8 cellular contexts compared by ENCODE assay signal in the genomic region with DNA sequence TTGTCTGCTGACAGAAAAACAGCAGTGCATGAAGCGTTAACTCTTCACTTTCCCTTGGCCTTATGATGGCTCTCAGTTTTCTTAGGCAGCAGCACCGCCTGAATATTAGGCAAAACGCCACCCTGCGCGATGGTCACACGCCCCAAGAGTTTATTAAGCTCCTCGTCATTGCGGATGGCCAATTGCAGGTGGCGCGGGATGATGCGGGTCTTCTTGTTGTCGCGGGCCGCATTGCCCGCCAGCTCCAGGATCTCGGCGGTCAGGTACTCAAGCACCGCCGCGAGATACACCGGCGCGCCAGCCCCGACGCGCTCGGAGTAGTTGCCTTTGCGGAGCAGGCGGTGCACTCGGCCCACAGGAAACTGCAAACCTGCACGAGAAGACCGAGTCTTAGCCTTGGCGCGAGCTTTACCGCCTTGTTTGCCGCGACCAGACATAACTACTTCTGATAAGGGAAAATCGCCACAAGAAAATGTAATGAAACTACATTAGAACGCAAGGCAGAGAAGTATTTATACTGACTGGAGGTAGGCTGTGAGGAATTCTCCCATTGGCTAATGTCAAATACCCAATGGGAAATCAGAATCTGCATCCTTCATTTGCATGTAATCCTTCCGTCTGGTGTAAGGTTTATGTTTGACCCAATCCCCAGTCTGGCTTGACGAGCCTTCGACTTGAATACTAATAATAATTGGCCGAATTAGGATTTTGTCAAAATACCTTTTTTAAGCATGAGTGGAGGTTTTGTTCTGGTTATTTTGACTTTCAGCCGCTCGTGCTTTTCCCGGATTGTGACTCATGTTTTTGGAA. TPM values are rescaled to one million over a fixed set of nuclear protein-coding genes. Genes with fewer than 3 reads are reported as not detected.
DNase-seq lines count a peak whose midpoint lies in the region; ATAC-seq and TF ChIP-seq lines count a peak whose summit lies in the region.

No MANE protein-coding gene starts in this region.

- intact Hi-C loops in CD8-positive, alpha-beta T cell (cut with DNase I, micrococcal nuclease), result loop anchor here (1.0 to 5.0 kb wide), 9 partner anchors 10 to 1804 kb away; a partner anchor contains a TSS
- intact Hi-C loops in activated CD4-positive, alpha-beta T cell treated with anti-CD3 and anti-CD28 coated beads for 36 hours (cut with DNase I, micrococcal nuclease), result loop anchor here (1.0 to 5.0 kb wide), 12 partner anchors 10 to 1779 kb away; a partner anchor contains a TSS
- intact Hi-C loops in dorsolateral prefrontal cortex (cut with DNase I), result no loop called here

- peak overlapping the region; percentile 68 for H3K4me3 ChIP-seq in CD8-positive, alpha-beta T cell (ENCODE audit: low read depth, low read length)
- H3K4me3 ChIP-seq in dorsolateral prefrontal cortex (peak overlapping the region; percentile 37 to 77 (median 64)), liver (ENCODE audit: low read depth in 1 of 3, low read length in 3 of 3) (peak overlapping the region; percentile 50 to 79 (median 65))

- peak overlapping the region; percentile 79 for H3K27ac ChIP-seq in CD8-positive, alpha-beta T cell (ENCODE audit: low read depth, low read length)
- H3K27ac ChIP-seq in dorsolateral prefrontal cortex (peak overlapping the region in 57 of 59 donors; percentile 4 to 89 (median 71)), liver (ENCODE audit: low read depth in 1 of 2, low read length in 2 of 2) (peak overlapping the region; percentile 89 to 96)

- H3K9ac ChIP-seq in liver (ENCODE audit: low read depth in 1 of 2, low read length in 2 of 2), result peak overlapping the region; percentile 42 to 81

- POLR2A ChIA-PET in CD8-positive, alpha-beta T cell (lab: Charles Lee), result interaction anchor here (0.6 to 15.9 kb wide), 20 partner anchors 12 to 1804 kb away, joined by 3 to 506 read pairs (median 10); a partner anchor contains a TSS
- POLR2A ChIA-PET in activated CD4-positive, alpha-beta T cell treated with anti-CD3 and anti-CD28 coated beads for 36 hours (lab: Charles Lee), result interaction anchor here (0.5 to 10.8 kb wide), 16 partner anchors 12 to 1831 kb away, joined by 3 to 571 read pairs (median 21); a partner anchor contains a TSS

- H3K36me3 Mint-ChIP-seq in CD8-positive, alpha-beta T cell, result peaks cover 2% of the 10 kb centered on the region
- H3K36me3 Mint-ChIP-seq in activated CD4-positive, alpha-beta T cell treated with anti-CD3 and anti-CD28 coated beads for 36 hours (ENCODE audit: low read depth), result peaks cover 6% of the 10 kb centered on the region
- peaks cover 34% of the 10 kb centered on the region for H3K36me3 Mint-ChIP-seq in stimulated activated effector memory CD8-positive, alpha-beta T cell treated with anti-CD3 and anti-CD28 coated beads, Interleukin-12 subunit alpha, Interleukin-12 subunit beta, amount 100 ng/mL, for 72 hours

- H3K9me3 Mint-ChIP-seq in CD8-positive, alpha-beta T cell, result no peaks in the 10 kb centered on the region
- H3K9me3 Mint-ChIP-seq in activated CD4-positive, alpha-beta T cell treated with anti-CD3 and anti-CD28 coated beads for 36 hours (ENCODE audit: low read depth), result no peaks in the 10 kb centered on the region
- no peaks in the 10 kb centered on the region for H3K9me3 Mint-ChIP-seq in stimulated activated effector memory CD8-positive, alpha-beta T cell treated with anti-CD3 and anti-CD28 coated beads, Interleukin-12 subunit alpha, Interleukin-12 subunit beta, amount 100 ng/mL, for 72 hours

- no peak for TF ChIP-seq RAD21 in liver (IDR thresholded peaks at IDR 0.05)

- H3K9me3 ChIP-seq in CD8-positive, alpha-beta T cell (ENCODE audit: low read length), result no peaks in the 10 kb centered on the region
- H3K9me3 ChIP-seq in liver (ENCODE audit: control insufficient read depth in 4 of 4, low read length in 3 of 4), result no peaks in the 10 kb centered on the region

- DNase-seq in CD8-positive, alpha-beta T cell, result peak; percentile 18 to 80 (median 53)
- DNase-seq in NCI-H510A treated with DMSO at 0.1 percent for 48 hours (lab: John Stamatoyannopoulos, UW) (peak; percentile 62), dorsolateral prefrontal cortex (peak in 4 of 10 donors; percentile 45 to 63 (median 56))
- DNase-seq in activated CD4-positive, alpha-beta T cell treated with anti-CD3 and anti-CD28 coated beads for 36 hours, result peak; percentile 86
- DNase-seq in stimulated activated effector memory CD8-positive, alpha-beta T cell treated with anti-CD3 and anti-CD28 coated beads, Interleukin-12 subunit alpha, Interleukin-12 subunit beta, amount 100 ng/mL, for 72 hours (ENCODE audit: low spot score in 2 of 2), result peak in 1 of 2 donors; percentile 88

- peak; percentile 66 for ATAC-seq in CD8-positive, alpha-beta T cell
- peak; percentile 58 for ATAC-seq in GM19372 (IDR thresholded peaks at IDR 0.05; ENCODE audit: low read depth, unreplicated experiment)
- peak; percentile 59 for ATAC-seq in HG03442 (IDR thresholded peaks at IDR 0.05; ENCODE audit: unreplicated experiment)
- ATAC-seq in activated CD4-positive, alpha-beta T cell treated with anti-CD3 and anti-CD28 coated beads for 36 hours, result peak; percentile 59
- peak; percentile 77 for ATAC-seq in stimulated activated effector memory CD8-positive, alpha-beta T cell treated with anti-CD3 and anti-CD28 coated beads, Interleukin-12 subunit alpha, Interleukin-12 subunit beta, amount 100 ng/mL, for 72 hours

- WGBS in liver, result under 1% methylated on average over 46 of the region's 46 CpGs

- H3K36me3 ChIP-seq in CD8-positive, alpha-beta T cell (ENCODE audit: insufficient read depth, low read length), result no peaks in the 10 kb centered on the region
- no peaks in the 10 kb centered on the region for H3K36me3 ChIP-seq in liver (ENCODE audit: control insufficient read depth in 4 of 4, insufficient read depth in 3 of 4, low read depth in 1 of 4, low read length in 3 of 4)

- CTCF ChIA-PET in CD8-positive, alpha-beta T cell (lab: Charles Lee), result interaction anchor here (0.5 to 3.8 kb wide), 9 partner anchors 10 to 1804 kb away, joined by 3 to 26 read pairs (median 8); a partner anchor contains a TSS
- CTCF ChIA-PET in activated CD4-positive, alpha-beta T cell treated with anti-CD3 and anti-CD28 coated beads for 36 hours (lab: Charles Lee), result interaction anchor here (0.8 to 4.4 kb wide), 6 partner anchors 8 to 40 kb away, joined by 3 to 49 read pairs (median 9); a partner anchor contains a TSS

- peaks cover 36% of the 10 kb centered on the region for H3K4me1 Mint-ChIP-seq in CD8-positive, alpha-beta T cell (ENCODE audit: low read depth)
- H3K4me1 Mint-ChIP-seq in activated CD4-positive, alpha-beta T cell treated with anti-CD3 and anti-CD28 coated beads for 36 hours, result peaks cover 37% of the 10 kb centered on the region
- H3K4me1 Mint-ChIP-seq in stimulated activated effector memory CD8-positive, alpha-beta T cell treated with anti-CD3 and anti-CD28 coated beads, Interleukin-12 subunit alpha, Interleukin-12 subunit beta, amount 100 ng/mL, for 72 hours, result peaks cover 45% of the 10 kb centered on the region

- no peak for TF ChIP-seq CTCF in CD8-positive, alpha-beta T cell (IDR thresholded peaks at IDR 0.05)
- TF ChIP-seq CTCF in dorsolateral prefrontal cortex (IDR thresholded peaks at IDR 0.05 in 54 of 56, conservative IDR thresholded peaks at IDR 0.05 in 2 of 56; ENCODE audit: low read depth in 1 of 56, partially characterized antibody in 56 of 56) (no peak), liver (IDR thresholded peaks at IDR 0.05; ENCODE audit: low read depth, low read length, missing input control) (peak; percentile 2)

- peaks cover 23% of the 10 kb centered on the region for H3K4me1 ChIP-seq in CD8-positive, alpha-beta T cell (ENCODE audit: insufficient read depth, low read length)
- peaks cover 2 to 25% (median 12%) of the 10 kb centered on the region in 4 donors for H3K4me1 ChIP-seq in liver (ENCODE audit: control insufficient read depth in 4 of 4, insufficient read depth in 4 of 4, low read length in 3 of 4)

- no peaks in the 10 kb centered on the region for H3K27me3 ChIP-seq in CD8-positive, alpha-beta T cell (ENCODE audit: insufficient read depth, low read length)
- H3K27me3 ChIP-seq in dorsolateral prefrontal cortex (peaks cover 0 to 33% (median 0%) of the 10 kb centered on the region in 45 donors), liver (ENCODE audit: control insufficient read depth in 4 of 4, insufficient read depth in 4 of 4, low read length in 3 of 4) (no peaks in the 10 kb centered on the region)

- H3K27ac Mint-ChIP-seq in CD8-positive, alpha-beta T cell, result peak overlapping the region; percentile 96
- H3K27ac Mint-ChIP-seq in activated CD4-positive, alpha-beta T cell treated with anti-CD3 and anti-CD28 coated beads for 36 hours, result peak overlapping the region; percentile 98
- H3K27ac Mint-ChIP-seq in stimulated activated effector memory CD8-positive, alpha-beta T cell treated with anti-CD3 and anti-CD28 coated beads, Interleukin-12 subunit alpha, Interleukin-12 subunit beta, amount 100 ng/mL, for 72 hours, result peak overlapping the region; percentile 94

- H3K27me3 Mint-ChIP-seq in CD8-positive, alpha-beta T cell (ENCODE audit: low read depth), result no peaks in the 10 kb centered on the region
- no peaks in the 10 kb centered on the region for H3K27me3 Mint-ChIP-seq in activated CD4-positive, alpha-beta T cell treated with anti-CD3 and anti-CD28 coated beads for 36 hours

- peak overlapping the region; percentile 93 for H3K4me3 Mint-ChIP-seq in CD8-positive, alpha-beta T cell
- peak overlapping the region; percentile 81 for H3K4me3 Mint-ChIP-seq in activated CD4-positive, alpha-beta T cell treated with anti-CD3 and anti-CD28 coated beads for 36 hours
- peak overlapping the region; percentile 86 for H3K4me3 Mint-ChIP-seq in stimulated activated effector memory CD8-positive, alpha-beta T cell treated with anti-CD3 and anti-CD28 coated beads, Interleukin-12 subunit alpha, Interleukin-12 subunit beta, amount 100 ng/mL, for 72 hours

TF ChIP-seq in liver, 16 proteins besides CTCF, POLR2A, EP300 and RAD21 (continues in another document):
- TF ChIP-seq HNF4A (conservative IDR thresholded peaks at IDR 0.05), result peak; percentile 16 to 57
- TF ChIP-seq TAF1 (conservative IDR thresholded peaks at IDR 0.05), result peak; percentile 95
- TF ChIP-seq FOXA1 (IDR thresholded peaks at IDR 0.05), result no peak

RNA-seq across cellular contexts. Expression of gene HFE, which starts 53.9 kb away (rescaled TPM):
- total RNA-seq in CD8-positive, alpha-beta T cell, result under 1 TPM; 0.30 to 0.44 TPM
- 1 to 10 TPM; 1.1 to 1.4 TPM for total RNA-seq in activated CD4-positive, alpha-beta T cell treated with anti-CD3 and anti-CD28 coated beads for 36 hours
- total RNA-seq in dorsolateral prefrontal cortex (1 to 10 TPM in 117 of 120 experiments, under 1 TPM in 3; 0.71 to 8.5 (median 2.6) TPM), liver (10 to 100 TPM in 1 of 2 donors, 1 to 10 TPM in 1; 6.7 to 12.7 TPM)
- 1 to 10 TPM; 6.3 to 9.6 TPM for polyA plus RNA-seq in liver

Comparison
In these comparisons a context has a peak if more than half of its experiments do, and no peak if none do; other contexts are left out.
1. intact Hi-C loops: an anchor here in CD8-positive, alpha-beta T cell (1.0 to 5.0 kb wide) and activated CD4-positive, alpha-beta T cell treated with anti-CD3 and anti-CD28 coated beads for 36 hours (1.0 to 5.0 kb wide); none called in dorsolateral prefrontal cortex.